9 cellular contexts compared by ENCODE assay signal in genomic region chr10:44981172-44982113, GRCh38. TPM values are rescaled to one million over a fixed set of nuclear protein-coding genes. Genes with fewer than 3 reads are reported as not detected.
A peak's percentile ranks its signal among the peaks of the same experiment; 100 is the strongest.
DNase-seq lines count a peak whose midpoint lies in the region; ATAC-seq and TF ChIP-seq lines count a peak whose summit lies in the region.
"Had no signal": no experiment of that assay in that cellular context is flagged by ENCODE, and none has a peak within 500 bp of the region (broad histone marks: within the 10 kb centered on the region; RNA-seq: fewer than 3 reads in every experiment).

No MANE protein-coding gene starts in this region.

- peak overlapping the region; percentile 25 for H3K4me2 ChIP-seq in hepatocyte

- peak overlapping the region; percentile 89 for H3K9ac ChIP-seq in adipocyte (ENCODE audit: low read length)

- H3K9me2 ChIP-seq in hepatocyte (replicated peaks; ENCODE audit: insufficient read depth), result no peaks in the 10 kb centered on the region

- no peak overlapping the region for H2AFZ ChIP-seq in hepatocyte

- DNase-seq in adipocyte (ENCODE audit: low read depth) (peak; percentile 85), hepatocyte (ENCODE audit: low spot score) (peak; percentile 70), superior temporal gyrus (ENCODE audit: extremely low spot score) (peak; percentile 71), NCI-H1930 (lab: John Stamatoyannopoulos, UW) (no peak), activated T-cell treated with anti-CD3 and anti-CD28 coated beads for 4 hours (no peak)
- DNase-seq in stimulated activated naive CD4-positive, alpha-beta T cell (lab: John Stamatoyannopoulos, UW), result no peak

- H3K4me1 ChIP-seq in adipocyte (ENCODE audit: control insufficient read depth, insufficient read depth, low read length) (peaks cover 86% of the 10 kb centered on the region), hepatocyte (ENCODE audit: insufficient read depth) (peaks cover 63% of the 10 kb centered on the region)

- no peaks in the 10 kb centered on the region for H3K9me3 ChIP-seq in adipocyte (ENCODE audit: control insufficient read depth, low read length)
- H3K9me3 ChIP-seq in hepatocyte (ENCODE audit: low read depth), result no peaks in the 10 kb centered on the region

- ATAC-seq in GM18508 (IDR thresholded peaks at IDR 0.05; ENCODE audit: insufficient read depth, unreplicated experiment), result peak; percentile 57
- peak; percentile 52 for ATAC-seq in HG03342 (IDR thresholded peaks at IDR 0.05; ENCODE audit: unreplicated experiment)

- H3K27ac ChIP-seq in hepatocyte, result peak overlapping the region; percentile 78
- H3K27ac ChIP-seq: SK-N-MC had no signal

- H3K27me3 ChIP-seq in adipocyte (replicated peaks; ENCODE audit: control insufficient read depth, insufficient read depth, low read length), result no peaks in the 10 kb centered on the region
- H3K27me3 ChIP-seq in hepatocyte, result no peaks in the 10 kb centered on the region

- WGBS in hepatocyte (ENCODE audit: low lambda C conversion rate, missing lambda C conversion rate), result 85% methylated on average over 11 of the region's 11 CpGs

- no peak for TF ChIP-seq CTCF in hepatocyte (IDR thresholded peaks at IDR 0.05; ENCODE audit: poor library complexity)

- peaks cover 4% of the 10 kb centered on the region for H3K79me2 ChIP-seq in hepatocyte

- peaks cover 22% of the 10 kb centered on the region for H3K36me3 ChIP-seq in adipocyte (ENCODE audit: control insufficient read depth, insufficient read depth, low read length, severe bottlenecking)
- H3K36me3 ChIP-seq in hepatocyte (replicated peaks; ENCODE audit: insufficient read depth, low read depth), result no peaks in the 10 kb centered on the region

- no peaks in the 10 kb centered on the region for H4K20me1 ChIP-seq in hepatocyte (ENCODE audit: insufficient read depth, poor library complexity, severe bottlenecking)

- peak overlapping the region; percentile 34 for H3K4me3 ChIP-seq in adipocyte (ENCODE audit: low read length)
- no peak overlapping the region for H3K4me3 ChIP-seq in hepatocyte
- H3K4me3 ChIP-seq: SK-N-MC had no signal

RNA-seq across cellular contexts. Expression of gene DEPP1, which starts 2.8 kb away (rescaled TPM):
- 24.0 and 30.6 TPM in 2 replicates for total RNA-seq in hepatocyte
- 45.6 and 54.7 TPM in 2 replicates for polyA plus RNA-seq in hepatocyte

RNA-seq across cellular contexts. Expression of gene ZNF22, which starts 19.3 kb away (rescaled TPM):
- total RNA-seq in hepatocyte, result 32.2 and 41.7 TPM in 2 replicates
- 20.5 and 25.9 TPM in 2 replicates for polyA plus RNA-seq in hepatocyte

RNA-seq across cellular contexts. Expression of gene RASSF4, which starts 21.8 kb away (rescaled TPM):
- 19.2 and 23.5 TPM in 2 replicates for total RNA-seq in hepatocyte
- 20.1 and 26.8 TPM in 2 replicates for polyA plus RNA-seq in hepatocyte

Comparison
In these comparisons a context has a peak if more than half of its experiments do, and no peak if none do; other contexts are left out.
1. DNase-seq: peak in adipocyte (single experiment), hepatocyte (single experiment) and superior temporal gyrus (single experiment); none in NCI-H1930 (0 of 2), stimulated activated naive CD4-positive, alpha-beta T cell (0 of 6) and activated T-cell treated with anti-CD3 and anti-CD28 coated beads for 4 hours (single experiment).